In the genomic region with DNA sequence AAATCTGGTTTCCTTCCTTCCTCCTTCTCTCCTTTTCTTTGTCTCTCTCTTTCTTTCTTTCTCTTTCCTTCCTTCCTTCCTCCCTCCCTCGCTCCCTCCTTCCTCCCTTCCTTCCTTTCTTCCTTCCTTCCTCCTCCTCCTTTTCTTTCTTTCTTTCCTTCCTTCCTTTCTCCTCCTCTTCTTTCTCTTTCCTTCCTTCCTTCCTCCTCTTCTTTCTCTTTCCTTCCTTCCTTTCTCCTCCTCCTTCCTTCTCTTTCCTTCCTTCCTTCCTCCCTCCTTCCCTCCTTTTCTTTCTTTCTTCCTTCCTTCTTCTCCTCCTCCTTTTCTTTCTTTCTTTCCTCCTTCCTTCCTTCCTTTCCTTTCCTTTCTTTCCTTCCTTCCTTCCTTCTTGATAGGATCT, we compare ENCODE assay signal across 28 cellular contexts.
"Had no signal": no experiment of that assay in that cellular context is flagged by ENCODE, and none has a peak within 500 bp of the region (broad histone marks: within the 10 kb centered on the region; RNA-seq: fewer than 3 reads in every experiment).

No MANE protein-coding gene starts in this region.

- H3K36me3 ChIP-seq: colonic mucosa, esophagus squamous epithelium, gastrocnemius medialis, lower lobe of right lung had no signal

- H3K4me1 ChIP-seq: colonic mucosa, esophagus squamous epithelium, gastrocnemius medialis, lower lobe of right lung had no signal

- H3K4me2 ChIP-seq: hepatocyte had no signal

- H3K27ac ChIP-seq: colonic mucosa, epithelial cell of prostate, esophagus squamous epithelium, gastrocnemius medialis, hepatocyte, lower lobe of right lung had no signal

- FAIRE-seq: endometrium, kidney had no signal

- DNase-seq: colonic mucosa; cortex of kidney; effector CD8-positive, alpha-beta T cell; effector memory CD8-positive, alpha-beta T cell; endodermal cell; erythroblast; esophagus squamous epithelium; foreskin fibroblast; foreskin melanocyte; gastrocnemius medialis; glutamatergic neuron; head of caudate nucleus; hypothalamus; immature natural killer cell; islet precursor cell; kidney; kidney glomerular epithelial cell; left colon; left ventricle myocardium superior; lower lobe of right lung; mesenchymal stem cell; mucosa of descending colon; naive B cell had no signal

- H3K27me3 ChIP-seq: colonic mucosa, esophagus squamous epithelium, gastrocnemius medialis, hepatocyte had no signal

- ATAC-seq: effector memory CD8-positive, alpha-beta T cell; esophagus mucosa; gastrocnemius medialis; left colon; left lobe of liver; left ventricle myocardium superior; lower lobe of right lung; mucosa of descending colon had no signal

- H3K79me2 ChIP-seq: hepatocyte had no signal

- H3K9me3 ChIP-seq: colonic mucosa, esophagus squamous epithelium, gastrocnemius medialis, lower lobe of right lung, mucosa of descending colon had no signal

- H3K4me3 ChIP-seq: colonic mucosa, esophagus squamous epithelium, gastrocnemius medialis, hepatocyte, lower lobe of right lung, mucosa of descending colon had no signal

- H2AFZ ChIP-seq: hepatocyte had no signal
